ENCODE assay signal across 25 cellular contexts in genomic region chr16:49675417-49675816, GRCh38.
"Had no signal": no experiment of that assay in that cellular context is flagged by ENCODE, and none has a peak within 500 bp of the region (broad histone marks: within the 10 kb centered on the region; RNA-seq: fewer than 3 reads in every experiment).

No MANE protein-coding gene starts in this region.

- H3K4me3 Mint-ChIP-seq: activated B cell treated with CpG ODN at 0.5 μM for 24 hours; activated CD4-positive, alpha-beta memory T cell treated with anti-CD3 and anti-CD28 coated beads, Interleukin-2, amount 10 ng/mL, durations not matched to agents 7 days and 5 days; activated CD4-positive, alpha-beta T cell treated with anti-CD3 and anti-CD28 coated beads, Interleukin-2, amount 10 ng/mL, durations not matched to agents 24 days and 14 days; activated naive CD4-positive, alpha-beta T cell treated with anti-CD3 and anti-CD28 coated beads, Interleukin-2, amount 50 U/mL, for 24 hours; activated T-cell treated with anti-CD3 and anti-CD28 coated beads, Interleukin-2, amount 50 U/mL, for 72 hours; brain; dendritic cell treated with granulocyte-macrophage colony-stimulating factor and Interleukin-4, amounts not matched to agents 40 ng/mL and 50 ng/mL, for 4 days; nephron progenitor cell; T-helper 17 cell had no signal

- H3K9me3 Mint-ChIP-seq: activated B cell treated with CpG ODN at 0.5 μM for 24 hours; activated CD4-positive, alpha-beta memory T cell treated with anti-CD3 and anti-CD28 coated beads, Interleukin-2, amount 10 ng/mL, durations not matched to agents 7 days and 5 days; activated CD4-positive, alpha-beta T cell treated with anti-CD3 and anti-CD28 coated beads, Interleukin-2, amount 10 ng/mL, durations not matched to agents 24 days and 14 days; activated naive CD4-positive, alpha-beta T cell treated with anti-CD3 and anti-CD28 coated beads, Interleukin-2, amount 50 U/mL, for 24 hours; activated T-cell treated with anti-CD3 and anti-CD28 coated beads, Interleukin-2, amount 50 U/mL, for 72 hours; dendritic cell treated with granulocyte-macrophage colony-stimulating factor and Interleukin-4, amounts not matched to agents 40 ng/mL and 50 ng/mL, for 4 days had no signal

- H3K27ac ChIP-seq: foreskin keratinocyte, spleen, thyroid gland had no signal

- DNase-seq: activated B cell treated with CpG ODN at 0.5 μM for 24 hours; activated CD4-positive, alpha-beta memory T cell treated with anti-CD3 and anti-CD28 coated beads, Interleukin-2, amount 10 ng/mL, durations not matched to agents 7 days and 5 days; activated CD4-positive, alpha-beta T cell treated with anti-CD3 and anti-CD28 coated beads, Interleukin-2, amount 10 ng/mL, durations not matched to agents 24 days and 14 days; activated gamma-delta T cell; activated T-cell treated with anti-CD3 and anti-CD28 coated beads, Interleukin-2, amount 50 U/mL, for 72 hours; aorta; effector CD4-positive, alpha-beta T cell; erythroblast; foreskin keratinocyte; hypothalamus; left ventricle myocardium superior; midbrain; nephron progenitor cell; occipital lobe; posterior cingulate gyrus; spleen; stimulated activated CD4-positive, alpha-beta T cell treated with anti-CD3 and anti-CD28 coated beads, Interleukin-4, amount 100 ng/mL, for 24 hours; stimulated activated naive CD4-positive, alpha-beta T cell treated with Interleukin-2 at 50 U/mL for 16 hours; substantia nigra; SW 1271; T-helper 17 cell; thyroid gland had no signal

- H3K4me1 Mint-ChIP-seq: activated B cell treated with CpG ODN at 0.5 μM for 24 hours; activated CD4-positive, alpha-beta memory T cell treated with anti-CD3 and anti-CD28 coated beads, Interleukin-2, amount 10 ng/mL, durations not matched to agents 7 days and 5 days; activated CD4-positive, alpha-beta T cell treated with anti-CD3 and anti-CD28 coated beads, Interleukin-2, amount 10 ng/mL, durations not matched to agents 24 days and 14 days; activated naive CD4-positive, alpha-beta T cell treated with anti-CD3 and anti-CD28 coated beads, Interleukin-2, amount 50 U/mL, for 24 hours; T-helper 17 cell had no signal

- H3K27me3 Mint-ChIP-seq: activated B cell treated with CpG ODN at 0.5 μM for 24 hours; activated CD4-positive, alpha-beta memory T cell treated with anti-CD3 and anti-CD28 coated beads, Interleukin-2, amount 10 ng/mL, durations not matched to agents 7 days and 5 days; activated CD4-positive, alpha-beta T cell treated with anti-CD3 and anti-CD28 coated beads, Interleukin-2, amount 10 ng/mL, durations not matched to agents 24 days and 14 days; activated naive CD4-positive, alpha-beta T cell treated with anti-CD3 and anti-CD28 coated beads, Interleukin-2, amount 50 U/mL, for 24 hours; brain; dendritic cell treated with granulocyte-macrophage colony-stimulating factor and Interleukin-4, amounts not matched to agents 40 ng/mL and 50 ng/mL, for 4 days had no signal

- H3K9me3 ChIP-seq: thyroid gland had no signal

- ATAC-seq: activated T-cell treated with anti-CD3 and anti-CD28 coated beads, Interleukin-2, amount 50 U/mL, for 72 hours; foreskin keratinocyte; left ventricle myocardium superior; T-helper 17 cell had no signal

- H3K4me1 ChIP-seq: foreskin keratinocyte, spleen, thyroid gland had no signal

- H3K27ac Mint-ChIP-seq: activated B cell treated with CpG ODN at 0.5 μM for 24 hours; activated CD4-positive, alpha-beta memory T cell treated with anti-CD3 and anti-CD28 coated beads, Interleukin-2, amount 10 ng/mL, durations not matched to agents 7 days and 5 days; activated CD4-positive, alpha-beta T cell treated with anti-CD3 and anti-CD28 coated beads, Interleukin-2, amount 10 ng/mL, durations not matched to agents 24 days and 14 days; activated naive CD4-positive, alpha-beta T cell treated with anti-CD3 and anti-CD28 coated beads, Interleukin-2, amount 50 U/mL, for 24 hours; activated T-cell treated with anti-CD3 and anti-CD28 coated beads, Interleukin-2, amount 50 U/mL, for 72 hours; dendritic cell treated with granulocyte-macrophage colony-stimulating factor and Interleukin-4, amounts not matched to agents 40 ng/mL and 50 ng/mL, for 4 days; nephron progenitor cell; T-helper 17 cell had no signal

- H3K36me3 Mint-ChIP-seq: activated naive CD4-positive, alpha-beta T cell treated with anti-CD3 and anti-CD28 coated beads, Interleukin-2, amount 50 U/mL, for 24 hours had no signal

- H3K36me3 ChIP-seq: spleen, thyroid gland had no signal

- H3K4me3 ChIP-seq: spleen, thyroid gland had no signal

- H3K27me3 ChIP-seq: foreskin keratinocyte, spleen, thyroid gland had no signal
